25 cellular contexts compared by ENCODE assay signal in the genomic region with DNA sequence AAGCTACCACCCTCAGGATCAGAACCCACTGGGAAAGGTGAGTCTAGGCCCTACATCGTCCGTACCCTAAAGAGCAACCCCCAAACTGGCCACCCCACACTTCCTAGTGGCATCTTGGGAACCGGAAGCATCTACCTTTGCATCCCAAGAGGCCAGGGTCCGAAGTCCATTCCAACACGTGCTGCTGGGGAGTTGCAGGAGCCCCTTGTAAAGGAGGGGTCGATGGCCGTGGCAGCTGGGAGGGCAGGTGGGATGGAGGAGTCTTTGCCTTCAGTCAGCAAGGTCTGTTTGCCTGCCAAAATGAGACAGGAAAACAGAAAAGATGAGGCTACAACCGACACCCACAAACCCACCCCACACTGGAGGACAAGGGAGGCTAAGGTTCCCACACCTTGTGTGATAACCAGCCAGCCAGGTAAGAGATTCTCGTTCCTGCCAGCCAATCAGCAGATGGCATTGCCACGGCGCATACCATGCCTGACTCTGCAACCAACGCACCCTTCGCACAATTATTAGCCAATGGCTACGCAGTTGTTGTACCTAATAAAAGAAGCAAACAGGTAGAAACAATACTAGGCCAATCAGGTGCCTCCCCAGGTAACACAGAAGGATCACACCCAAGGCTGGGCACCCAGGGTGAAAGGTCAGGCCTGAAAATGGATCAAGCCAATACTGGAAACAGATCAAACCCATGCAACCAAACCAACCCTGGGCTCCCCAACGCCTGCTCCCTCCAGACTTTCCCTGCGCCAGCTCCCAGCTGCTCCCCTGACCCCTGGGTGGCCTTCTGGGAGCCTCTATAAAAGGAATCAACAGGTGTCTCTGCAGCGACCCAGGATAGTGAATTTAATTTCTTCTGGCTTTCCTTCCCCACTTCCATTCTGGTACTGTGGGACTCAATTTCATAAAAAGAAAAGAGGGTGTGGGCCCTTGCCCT. TPM values are rescaled to one million over a fixed set of nuclear protein-coding genes. Genes with fewer than 3 reads are reported as not detected.
A peak's percentile ranks its signal among the peaks of the same experiment; 100 is the strongest.
DNase-seq lines count a peak whose midpoint lies in the region; ATAC-seq, FAIRE-seq and TF ChIP-seq lines count a peak whose summit lies in the region.
"Had no signal": no experiment of that assay in that cellular context is flagged by ENCODE, and none has a peak within 500 bp of the region (broad histone marks: within the 10 kb centered on the region; RNA-seq: fewer than 3 reads in every experiment).

No MANE protein-coding gene starts in this region.

- no peak overlapping the region for H3K56ac ChIP-seq in H1 (replicated peaks; ENCODE audit: insufficient read length, low read depth, low read length)

- no peak overlapping the region for H3K4me3 ChIP-seq in right atrium auricular region
- H3K4me3 ChIP-seq in H1 (ENCODE audit: extremely low read depth in 1 of 4, insufficient read depth in 2 of 4, low read depth in 3 of 4, low read length in 4 of 4) = no peak overlapping the region
- no peak overlapping the region for H3K4me3 ChIP-seq in neuronal stem cell (ENCODE audit: low read length in 2 of 2)
- H3K4me3 ChIP-seq in upper lobe of left lung = no peak overlapping the region
- H3K4me3 ChIP-seq: A549, GM12878 had no signal

- H3K36me3 ChIP-seq in right atrium auricular region = no peaks in the 10 kb centered on the region
- H3K36me3 ChIP-seq in H1 (ENCODE audit: control insufficient read depth in 2 of 4, insufficient read depth in 4 of 4, low read length in 3 of 4) = no peaks in the 10 kb centered on the region
- H3K36me3 ChIP-seq in neuronal stem cell (replicated peaks in 1 of 2; ENCODE audit: control insufficient read depth in 2 of 2, insufficient read depth in 2 of 2, low read length in 2 of 2) = no peaks in the 10 kb centered on the region
- peaks cover 0 to 9% (median 7%) of the 10 kb centered on the region in 4 donors for H3K36me3 ChIP-seq in upper lobe of left lung
- H3K36me3 ChIP-seq: BE2C had no signal

- peak overlapping the region; percentile 10 to 43 for H3K27ac ChIP-seq in right atrium auricular region
- H3K27ac ChIP-seq in H1 (ENCODE audit: low read depth, low read length) = no peak overlapping the region
- no peak overlapping the region for H3K27ac ChIP-seq in neuronal stem cell (replicated peaks; ENCODE audit: low read length)
- peak overlapping the region; percentile 11 to 73 (median 62) for H3K27ac ChIP-seq in upper lobe of left lung
- H3K27ac ChIP-seq: A549 had no signal

- intact Hi-C loops in Right ventricle myocardium superior (cut with DNase I) = no loop called here

- H3K14ac ChIP-seq in H1 (ENCODE audit: insufficient read length) (no peak overlapping the region), neuronal stem cell (ENCODE audit: low read length) (no peak overlapping the region)

- no peak for ATAC-seq in Right ventricle myocardium superior (ENCODE audit: poor library complexity)
- ATAC-seq in upper lobe of left lung (ENCODE audit: low FRiP score in 2 of 2) = no peak
- ATAC-seq: A549; activated naive CD4-positive, alpha-beta T cell treated with anti-CD3 and anti-CD28 coated beads, Interleukin-2, amount 50 U/mL, for 72 hours; activated T-helper 17 cell treated with anti-CD3 and anti-CD28 coated beads, Interleukin-2, amount 50 U/mL, for 72 hours; GM12878; WTC11 had no signal

- H4K8ac ChIP-seq in H1 (ENCODE audit: extremely low read depth, insufficient read depth, low read length) (no peak overlapping the region), neuronal stem cell (ENCODE audit: low read depth, low read length) (no peak overlapping the region)

- H3K79me1 ChIP-seq in H1 (ENCODE audit: low read depth, low read length) (0 out of 2 replicates have a peak, but pooled peaks cover 2% of the 10 kb centered on the region), neuronal stem cell (ENCODE audit: low read depth, low read length) (peaks cover 5% of the 10 kb centered on the region)

- H2BK5ac ChIP-seq in H1 (ENCODE audit: low read depth, low read length) (0 out of 2 replicates have a peak overlapping the region, but pooled peaks have one; percentile 28), neuronal stem cell (ENCODE audit: low read length) (no peak overlapping the region)

- no peak overlapping the region for H3K4ac ChIP-seq in H1 (replicated peaks; ENCODE audit: insufficient read length, low read depth, low read length)
- H3K4ac ChIP-seq in neuronal stem cell (ENCODE audit: low read length) = no peak overlapping the region

- H3K9ac ChIP-seq in H1 (replicated peaks in 1 of 4; ENCODE audit: extremely low read depth in 1 of 4, low read depth in 3 of 4, low read length in 3 of 4) (no peak overlapping the region), neuronal stem cell (ENCODE audit: low read depth, low read length, poor library complexity) (no peak overlapping the region)

- H4K91ac ChIP-seq in H1 (replicated peaks; ENCODE audit: insufficient read length, low read length) = no peak overlapping the region
- H4K91ac ChIP-seq in neuronal stem cell (ENCODE audit: low read depth, low read length, poor library complexity) = no peak overlapping the region

- TF ChIP-seq CTCF in right atrium auricular region (IDR thresholded peaks at IDR 0.05) (no peak), H1 (IDR thresholded peaks at IDR 0.05; ENCODE audit: control extremely low read depth in 1 of 3, insufficient read depth in 1 of 3, low read depth in 1 of 3, low read length in 3 of 3) (no peak), upper lobe of left lung (IDR thresholded peaks at IDR 0.05) (no peak)

- no peak overlapping the region for H2BK20ac ChIP-seq in H1 (ENCODE audit: low read length)

- DNase-seq in right atrium auricular region (ENCODE audit: low spot score) (no peak), Right ventricle myocardium superior (no peak), H1 (ENCODE audit: low read depth in 1 of 2, low spot score in 2 of 2) (no peak), neuronal stem cell (ENCODE audit: low spot score) (no peak), upper lobe of left lung (no peak), NOMO-1 (lab: John Stamatoyannopoulos, UW; ENCODE audit: unreplicated experiment in 2 of 2) (no peak), GM19239 (ENCODE audit: insufficient read length, low spot score) (no peak), DMS114 treated with DMSO at 0.1 percent for 48 hours (lab: John Stamatoyannopoulos, UW; ENCODE audit: unreplicated experiment) (no peak)
- DNase-seq: activated CD4-positive, alpha-beta T cell treated with anti-CD3 and anti-CD28 coated beads, Interleukin-2, amount 50 U/mL, for 4 hours; activated CD8-positive, alpha-beta memory T cell treated with anti-CD3 and anti-CD28 coated beads, Interleukin-2, amount 50 U/mL, for 4 hours; aorta; BE2C; Caco-2; caudate nucleus; H7; Kasumi-1; kidney glomerular epithelial cell; NCI-H187; NCI-H69 had no signal

- no peak for TF ChIP-seq POLR2A in H1 (IDR thresholded peaks at IDR 0.05; ENCODE audit: control extremely low read depth in 1 of 2, low read depth in 2 of 2, low read length in 2 of 2)
- TF ChIP-seq POLR2A in upper lobe of left lung (IDR thresholded peaks at IDR 0.05) = no peak

- H3K9me3 ChIP-seq in right atrium auricular region (no peaks in the 10 kb centered on the region), H1 (ENCODE audit: insufficient read depth in 2 of 2, low read depth in 1 of 2, low read length in 1 of 2) (no peaks in the 10 kb centered on the region), neuronal stem cell (replicated peaks in 1 of 2; ENCODE audit: control insufficient read depth in 2 of 2, insufficient read depth in 1 of 2, low read depth in 1 of 2, low read length in 2 of 2) (no peaks in the 10 kb centered on the region), upper lobe of left lung (no peaks in the 10 kb centered on the region)
- H3K9me3 ChIP-seq: A549, BE2C, Caco-2 had no signal

- TF ChIP-seq EP300 in H1 (IDR thresholded peaks at IDR 0.05; ENCODE audit: borderline replicate concordance in 1 of 2, low read depth in 2 of 2, low read length in 2 of 2) = no peak
- TF ChIP-seq EP300 in upper lobe of left lung (IDR thresholded peaks at IDR 0.05) = no peak

- H3K27me3 ChIP-seq in right atrium auricular region = no peaks in the 10 kb centered on the region
- H3K27me3 ChIP-seq in H1 (replicated peaks in 1 of 4; ENCODE audit: control insufficient read depth in 3 of 4, extremely low read depth in 1 of 4, insufficient read depth in 3 of 4, low read length in 3 of 4) = no peaks in the 10 kb centered on the region
- peaks cover 0 to 20% (median 0%) of the 10 kb centered on the region in 3 experiments for H3K27me3 ChIP-seq in neuronal stem cell (ENCODE audit: control insufficient read depth in 3 of 3, insufficient read depth in 3 of 3, low read depth in 1 of 3, low read length in 3 of 3)
- no peaks in the 10 kb centered on the region for H3K27me3 ChIP-seq in upper lobe of left lung
- H3K27me3 ChIP-seq: BE2C had no signal

- no peak overlapping the region for H3K18ac ChIP-seq in H1 (ENCODE audit: extremely low read depth, low read length)
- peak overlapping the region; percentile 40 for H3K18ac ChIP-seq in neuronal stem cell (ENCODE audit: low read length)

- no peak overlapping the region for H2BK120ac ChIP-seq in H1 (replicated peaks; ENCODE audit: low read depth, low read length)
- H2BK120ac ChIP-seq in neuronal stem cell (ENCODE audit: low read depth, low read length) = no peak overlapping the region

- no peak for TF ChIP-seq RAD21 in H1 (IDR thresholded peaks at IDR 0.05 in 1 of 2, conservative IDR thresholded peaks at IDR 0.05 in 1 of 2; ENCODE audit: low read depth in 2 of 2, low read length in 2 of 2)

- H4K20me1 ChIP-seq in H1 (replicated peaks in 1 of 2; ENCODE audit: control insufficient read depth in 1 of 2, insufficient read depth in 2 of 2, low read length in 2 of 2) = peaks cover 0 to 2% of the 10 kb centered on the region in 2 experiments

- POLR2A ChIA-PET in H1 (lab: Charles Lee; ENCODE audit: partially characterized antibody) = no interaction called here

- 92% methylated on average over 17 of the region's 17 CpGs; no CpG with 5 or more reads in 1 of the 2 experiments for WGBS in H1 (ENCODE audit: extremely low coverage in 1 of 2, insufficient coverage in 1 of 2, insufficient read length in 1 of 2, insufficient replicate concordance in 2 of 2, low coverage in 1 of 2, low lambda C conversion rate in 2 of 2, missing lambda C conversion rate in 1 of 2), 2 experiments
- no CpG with 5 or more reads among the region's 17 CpGs for WGBS in neuronal stem cell (ENCODE audit: extremely low coverage in 2 of 2, insufficient read length in 2 of 2, insufficient replicate concordance in 1 of 2), 2 donors
- WGBS in upper lobe of left lung, 2 donors = 91 to 95% methylated on average over 13 to 17 of the region's 17 CpGs

- H2BK15ac ChIP-seq in H1 (ENCODE audit: low read length) (no peak overlapping the region), neuronal stem cell (ENCODE audit: low read length) (no peak overlapping the region)

- H4K5ac ChIP-seq in H1 (ENCODE audit: insufficient read length, low read depth, low read length) = no peak overlapping the region

- H3K23ac ChIP-seq in H1 (ENCODE audit: insufficient read length) = no peak overlapping the region
- no peak overlapping the region for H3K23ac ChIP-seq in neuronal stem cell (ENCODE audit: low read depth, low read length, poor library complexity)

- no peak for FAIRE-seq in H1 (lab: Jason Lieb, UNC)
- FAIRE-seq in GM19239 (lab: Jason Lieb, UNC) = no peak
- FAIRE-seq: A549, GM12878, urothelium cell line had no signal

- H3K4me1 ChIP-seq in right atrium auricular region (peaks cover 0 to 78% of the 10 kb centered on the region in 2 donors), H1 (replicated peaks in 1 of 4; ENCODE audit: control insufficient read depth in 3 of 4, insufficient read depth in 4 of 4, low read length in 3 of 4) (peaks cover 0 to 16% (median 9%) of the 10 kb centered on the region in 4 experiments; a peak in 5 of 7 replicates), neuronal stem cell (ENCODE audit: control insufficient read depth in 2 of 2, insufficient read depth in 1 of 2, low read depth in 1 of 2, low read length in 2 of 2) (peaks cover 16 to 20% of the 10 kb centered on the region in 2 donors), upper lobe of left lung (peaks cover 26 to 45% (median 37%) of the 10 kb centered on the region in 4 donors)
- H3K4me1 ChIP-seq: A549 had no signal

- H3K23me2 ChIP-seq in H1 (ENCODE audit: low read depth, low read length) = no peaks in the 10 kb centered on the region

- no peaks in the 10 kb centered on the region for H3K79me2 ChIP-seq in H1 (ENCODE audit: control insufficient read depth in 1 of 2, insufficient read depth in 2 of 2, low read length in 2 of 2)

- H2BK12ac ChIP-seq in H1 (ENCODE audit: low read depth, low read length) (peak overlapping the region; percentile 17; the same call in 1 of the 2 replicates), neuronal stem cell (ENCODE audit: low read length) (no peak overlapping the region)

- H2AK5ac ChIP-seq in H1 (ENCODE audit: low read depth, low read length) = 0 out of 2 replicates have a peak overlapping the region, but pooled peaks have one; percentile 5
- H2AK5ac ChIP-seq in neuronal stem cell (ENCODE audit: low read depth, low read length) = no peak overlapping the region

- CTCF ChIA-PET in H1 (lab: Charles Lee; ENCODE audit: partially characterized antibody) = interaction anchor here (0.6 to 1.4 kb wide), 6 partner anchors 7 to 94 kb away, joined by 3 to 8 read pairs (median 4); no protein-coding TSS in a partner anchor

- H3K4me2 ChIP-seq in H1 (ENCODE audit: insufficient read depth in 1 of 2, low read depth in 2 of 2, low read length in 2 of 2) (no peak overlapping the region), neuronal stem cell (ENCODE audit: insufficient read depth, low read length, poor library complexity, severe bottlenecking) (no peak overlapping the region)
- H3K4me2 ChIP-seq: A549 had no signal

- H2AFZ ChIP-seq in H1 (ENCODE audit: low read length) = no peak overlapping the region
- no peak overlapping the region for H2AFZ ChIP-seq in neuronal stem cell (ENCODE audit: low read length)

RNA-seq across cellular contexts. Expression of gene CASZ1, which starts 35.6 kb away (rescaled TPM):
- total RNA-seq in right atrium auricular region (10 to 100 TPM; 44.3 to 50.3 TPM), Right ventricle myocardium superior (50.3 TPM), upper lobe of left lung (100 to 1,000 TPM in 2 of 6 donors, 10 to 100 TPM in 4; 39.7 to 112 (median 60.8) TPM)
- total RNA-seq in H1 (2021; fragmentation: NEBNext Ultra II Directional; extraction: Animal tissue kit (Norgen Biotek cat#: 25700)) = 6.1 and 7.7 TPM in 2 replicates
- polyA plus RNA-seq in H1 (2011; rRNA removed) = 4.4 and 5.9 TPM in 2 replicates
- 3.6 TPM for polyA plus RNA-seq in H1 (2011; cell fraction: cytosol; rRNA removed)
- polyA plus RNA-seq in H1 (2011; cell fraction: nucleus; rRNA removed) = 10.1 TPM
- polyA plus RNA-seq in H1 (2012, experiment 1 of 2) = 2.2 to 4.5 TPM (median 4.3 TPM) in 4 replicates
- 2.9 TPM for polyA plus RNA-seq in H1 (2012, experiment 2 of 2)
- polyA plus RNA-seq in H1 (2013, experiment 1 of 2) = 6.5 TPM
- 6.3 TPM for polyA plus RNA-seq in H1 (2013, experiment 2 of 2)
- 3.9 and 5.8 TPM in 2 replicates for polyA minus RNA-seq in H1 (2011; rRNA and poly(A)+ RNA removed)
- 5.8 TPM for polyA minus RNA-seq in H1 (2011; cell fraction: cytosol; rRNA and poly(A)+ RNA removed)
- 10.2 TPM for polyA minus RNA-seq in H1 (2011; cell fraction: nucleus; rRNA and poly(A)+ RNA removed)
- 12.5 TPM for polyA plus RNA-seq in neuronal stem cell (2013, experiment 1 of 2)
- 13.3 TPM for polyA plus RNA-seq in neuronal stem cell (2013, experiment 2 of 2)

Comparison
In these comparisons a context has a peak if more than half of its experiments do, and no peak if none do; other contexts are left out.
1. H3K27ac ChIP-seq: peak in right atrium auricular region (2 of 2) and upper lobe of left lung (4 of 4); none in H1 (single experiment) and neuronal stem cell (single experiment).